Comparison of ENCODE assay signal across 18 cellular contexts in genomic region chr11:102214623-102215022, GRCh38.
"Had no signal": no experiment of that assay in that cellular context is flagged by ENCODE, and none has a peak within 500 bp of the region (broad histone marks: within the 10 kb centered on the region; RNA-seq: fewer than 3 reads in every experiment).

No MANE protein-coding gene starts in this region.

- H3K4me1 ChIP-seq: testis had no signal

- H3K27ac ChIP-seq: dorsolateral prefrontal cortex, epithelial cell of prostate, testis had no signal

- DNase-seq: activated CD4-positive, alpha-beta T cell treated with anti-CD3 and anti-CD28 coated beads for 48 hours; activated CD4-positive, CD25-positive, alpha-beta regulatory T cell; activated CD8-positive, alpha-beta T cell treated with anti-CD3 and anti-CD28 coated beads, Interleukin-2, amount 10 ng/mL, durations not matched to agents 7 days and 5 days; activated naive CD4-positive, alpha-beta T cell treated with anti-CD3 and anti-CD28 coated beads for 36 hours; activated T-cell treated with anti-CD3 and anti-CD28 coated beads, Interleukin-2, amount 50 U/mL, for 4 hours; dorsolateral prefrontal cortex; foreskin fibroblast; mucosa of descending colon; naive B cell; right cardiac atrium; SK-N-SH; small intestine; stimulated activated CD4-positive, alpha-beta T cell treated with anti-CD3 and anti-CD28 coated beads, Interleukin-4, amount 100 ng/mL, for 24 hours; stomach; T-cell; testis had no signal

- H3K9me3 ChIP-seq: mucosa of descending colon, SK-N-SH, stomach, testis had no signal

- ATAC-seq: activated CD8-positive, alpha-beta T cell treated with anti-CD3 and anti-CD28 coated beads, Interleukin-2, amount 10 ng/mL, durations not matched to agents 7 days and 5 days; activated T-cell treated with anti-CD3 and anti-CD28 coated beads, Interleukin-2, amount 50 U/mL, for 4 hours; mucosa of descending colon; stimulated activated effector memory CD8-positive, alpha-beta T cell treated with anti-CD3 and anti-CD28 coated beads, Interleukin-12 subunit alpha, Interleukin-12 subunit beta, amount 100 ng/mL, for 72 hours; T-cell had no signal

- H3K27me3 ChIP-seq: stomach, testis had no signal

- H3K4me3 ChIP-seq: dorsolateral prefrontal cortex, mucosa of descending colon, stomach, testis had no signal
